ENCODE assay signal across 24 cellular contexts in genomic region chr10:119265691-119266090, GRCh38. TPM values are rescaled to one million over a fixed set of nuclear protein-coding genes. Genes with fewer than 3 reads are reported as not detected.
DNase-seq lines count a peak whose midpoint lies in the region; ATAC-seq and TF ChIP-seq lines count a peak whose summit lies in the region.
"Had no signal": no experiment of that assay in that cellular context is flagged by ENCODE, and none has a peak within 500 bp of the region (broad histone marks: within the 10 kb centered on the region; RNA-seq: fewer than 3 reads in every experiment).

No MANE protein-coding gene starts in this region.

- peak; percentile 19 for DNase-seq in activated CD4-positive, CD25-positive, alpha-beta regulatory T cell treated with anti-CD3 and anti-CD28 coated beads, Interleukin-2, amount 50 U/mL, for 72 hours
- peak; percentile 54 for DNase-seq in chondrocyte (ENCODE audit: low spot score)
- no peak for DNase-seq in naive B cell
- no peak for DNase-seq in upper lobe of right lung
- DNase-seq in NCI-H1417 (lab: John Stamatoyannopoulos, UW) = no peak
- no peak for DNase-seq in amniotic stem cell (lab: John Stamatoyannopoulos, UW)
- DNase-seq in inferior parietal cortex (ENCODE audit: extremely low spot score) = no peak
- DNase-seq: ACHN, Caco-2, DMS 273 treated with DMSO at 0.1 percent for 48 hours, DND-41, IMR-90, Karpas-422, MV-4-11, NCI-H1105 treated with DMSO at 0.1 percent for 48 hours, NCI-H1694, NCI-H446, NCI-H526, OCI-M1 had no signal

- no peaks in the 10 kb centered on the region for H3K27me3 ChIP-seq in upper lobe of right lung
- H3K27me3 ChIP-seq: BLaER1 treated with 17β-estradiol and CSF1 and Interleukin-3, amounts not matched to agents 10 nM and 100 nM; SJSA1 had no signal

- no peaks in the 10 kb centered on the region for H3K9me3 ChIP-seq in upper lobe of right lung
- H3K9me3 ChIP-seq: Caco-2, SJSA1 had no signal

- H3K4me3 ChIP-seq in upper lobe of right lung = no peak overlapping the region
- H3K4me3 ChIP-seq: BLaER1 treated with 17β-estradiol and CSF1 and Interleukin-3, amounts not matched to agents 10 nM and 100 nM; GM12878; SJSA1 had no signal

- no peaks in the 10 kb centered on the region for H3K27me3 Mint-ChIP-seq in chondrocyte (ENCODE audit: low read depth)
- H3K27me3 Mint-ChIP-seq in naive B cell = no peaks in the 10 kb centered on the region

- TF ChIP-seq CTCF in chondrocyte (IDR thresholded peaks at IDR 0.05) (no peak), upper lobe of right lung (IDR thresholded peaks at IDR 0.05) (no peak)

- no peak for ATAC-seq in activated CD4-positive, CD25-positive, alpha-beta regulatory T cell treated with anti-CD3 and anti-CD28 coated beads, Interleukin-2, amount 50 U/mL, for 24 hours
- ATAC-seq in naive B cell (ENCODE audit: low read depth in 2 of 2) (no peak), upper lobe of right lung (no peak)
- ATAC-seq: GM12878 had no signal

- H3K4me3 Mint-ChIP-seq in chondrocyte (ENCODE audit: unreplicated experiment) (no peak overlapping the region), naive B cell (no peak overlapping the region)

- H3K9me3 Mint-ChIP-seq in chondrocyte (ENCODE audit: low read depth) (no peaks in the 10 kb centered on the region), naive B cell (no peaks in the 10 kb centered on the region)

- H3K27ac ChIP-seq in upper lobe of right lung = peak overlapping the region; percentile 61
- H3K27ac ChIP-seq: 22Rv1; BLaER1 treated with 17β-estradiol and CSF1 and Interleukin-3, amounts not matched to agents 10 nM and 100 nM; SJSA1 had no signal

- intact Hi-C loops in upper lobe of right lung (cut with DNase I) = no loop called here

- H3K36me3 Mint-ChIP-seq in chondrocyte (ENCODE audit: low read depth) (peaks cover 2% of the 10 kb centered on the region), naive B cell (no peaks in the 10 kb centered on the region)

- H3K36me3 ChIP-seq in upper lobe of right lung = no peaks in the 10 kb centered on the region
- H3K36me3 ChIP-seq: BLaER1 treated with 17β-estradiol and CSF1 and Interleukin-3, amounts not matched to agents 10 nM and 100 nM had no signal

- H3K4me1 Mint-ChIP-seq in chondrocyte (ENCODE audit: low read depth) (peaks cover 10% of the 10 kb centered on the region), naive B cell (peaks cover 27 to 54% (median 35%) of the 10 kb centered on the region in 3 donors)

- H3K4me1 ChIP-seq in upper lobe of right lung = peaks cover 40% of the 10 kb centered on the region

- H3K27ac Mint-ChIP-seq in chondrocyte (ENCODE audit: unreplicated experiment) (no peak overlapping the region), naive B cell (peak overlapping the region; percentile 75 to 100 (median 94))

RNA-seq across cellular contexts. Expression of gene GRK5, which starts 58.3 kb away (rescaled TPM):
- total RNA-seq in chondrocyte (11.7 to 16.4 TPM (median 15.7 TPM) in 3 replicates), upper lobe of right lung (83.5 TPM)
- polyA plus RNA-seq in naive B cell (ENCODE audit: low read depth in 6 of 6) = 10 to 100 TPM in 4 of 6 donors, 1 to 10 TPM in 2; 7.2 to 24.6 (median 13.7) TPM

Comparison
In these comparisons a context has a peak if more than half of its experiments do, and no peak if none do; other contexts are left out.
1. DNase-seq: peak in activated CD4-positive, CD25-positive, alpha-beta regulatory T cell treated with anti-CD3 and anti-CD28 coated beads, Interleukin-2, amount 50 U/mL, for 72 hours (single experiment) and chondrocyte (single experiment); none in naive B cell (single experiment), upper lobe of right lung (single experiment), NCI-H1417 (0 of 3), amniotic stem cell (single experiment) and inferior parietal cortex (single experiment).